ENCODE assay signal across 23 cellular contexts in genomic region chr11:102587722-102588121, GRCh38. TPM values are rescaled to one million over a fixed set of nuclear protein-coding genes. Genes with fewer than 3 reads are reported as not detected.
DNase-seq lines count a peak whose midpoint lies in the region; ATAC-seq, FAIRE-seq and TF ChIP-seq lines count a peak whose summit lies in the region.
"Had no signal": no experiment of that assay in that cellular context is flagged by ENCODE, and none has a peak within 500 bp of the region (broad histone marks: within the 10 kb centered on the region; RNA-seq: fewer than 3 reads in every experiment).

No MANE protein-coding gene starts in this region.

- H2AFZ ChIP-seq in K562 (ENCODE audit: low read depth, low read length), result no peak overlapping the region

- DNase-seq in K562 (ENCODE audit: extremely low read depth in 1 of 4, low spot score in 3 of 4) (no peak), heart left ventricle (no peak)
- DNase-seq: 8988T; ACHN; BE2C; C1 segment of cervical spinal cord; CD4-positive, alpha-beta memory T cell; CD4-positive, CD25-positive, alpha-beta regulatory T cell; CD8-positive, alpha-beta memory T cell; COR-L47; DMS 273 treated with DMSO at 0.1 percent for 48 hours; DMS79 treated with DMSO at 0.1 percent for 48 hours; GF-D8 had no signal

- H3K9ac ChIP-seq in K562 (ENCODE audit: insufficient read depth in 1 of 2, low read depth in 2 of 2, low read length in 2 of 2), result no peak overlapping the region
- H3K9ac ChIP-seq: BLaER1 had no signal

- 0% methylated on average over 1 of the region's 1 CpG for WGBS in K562 (ENCODE audit: insufficient coverage, low coverage, missing lambda C conversion rate)
- 83 to 93% (median 88%) methylated on average over 1 of the region's 1 CpG for WGBS in heart left ventricle, 4 donors

- no peak for TF ChIP-seq CTCF in K562 (IDR thresholded peaks at IDR 0.05 in 2 of 3, conservative IDR thresholded peaks at IDR 0.05 in 1 of 3; ENCODE audit: insufficient read depth in 2 of 3, low read depth in 1 of 3, low read length in 3 of 3)
- TF ChIP-seq CTCF in heart left ventricle (IDR thresholded peaks at IDR 0.05), result no peak

- no peaks in the 10 kb centered on the region for H3K36me3 ChIP-seq in K562 (ENCODE audit: control insufficient read depth, insufficient read depth, low read length)
- no peaks in the 10 kb centered on the region for H3K36me3 ChIP-seq in heart left ventricle
- H3K36me3 ChIP-seq: BE2C, BLaER1 had no signal

- in situ Hi-C loops in K562 (cut with MboI), result no loop called here

- H3K4me2 ChIP-seq in K562 (ENCODE audit: insufficient read depth, low read length), result no peak overlapping the region
- H3K4me2 ChIP-seq: BLaER1 had no signal

- intact Hi-C loops in K562 (cut with micrococcal nuclease), result no loop called here
- intact Hi-C loops in heart left ventricle (cut with DNase I), result no loop called here

- no peak overlapping the region for H3K27ac ChIP-seq in K562 (ENCODE audit: extremely low read depth, low read depth, low read length)
- no peak overlapping the region for H3K27ac ChIP-seq in heart left ventricle
- H3K27ac ChIP-seq: BLaER1 had no signal

- no peaks in the 10 kb centered on the region for H4K20me1 ChIP-seq in K562 (replicated peaks; ENCODE audit: control insufficient read depth, insufficient read depth, low read length)
- H4K20me1 ChIP-seq: BLaER1 had no signal

- no peak for FAIRE-seq in K562 (lab: Jason Lieb, UNC)
- FAIRE-seq in islet of Langerhans (lab: Jason Lieb, UNC), result peak; percentile 21
- FAIRE-seq: A204.1, G401.6, GM12891 had no signal

- TF ChIP-seq EP300 in K562 (IDR thresholded peaks at IDR 0.05; ENCODE audit: low read length), result no peak

- H3K9me1 ChIP-seq in K562 (ENCODE audit: control insufficient read depth, insufficient read depth, low read length), result no peaks in the 10 kb centered on the region

- BruUV-seq in K562 (replicated peaks; lab: Mats Ljungman, UMichigan), result no TSS peak

- POLR2A ChIA-PET in K562 (lab: Yijun Ruan, JAX), result no interaction called here

- no peaks in the 10 kb centered on the region for H3K79me2 ChIP-seq in K562 (ENCODE audit: control insufficient read depth, insufficient read depth, low read length)

- no peak overlapping the region for H3K4me3 ChIP-seq in K562
- H3K4me3 ChIP-seq in heart left ventricle, result no peak overlapping the region
- H3K4me3 ChIP-seq: BLaER1 had no signal

- no peak for TF ChIP-seq POLR2A in K562 (conservative IDR thresholded peaks at IDR 0.05)
- no peak for TF ChIP-seq POLR2A in heart left ventricle (IDR thresholded peaks at IDR 0.05)

- TF ChIP-seq RAD21 in K562 (CRISPR knock-in tag; conservative IDR thresholded peaks at IDR 0.05 in 1 of 2, IDR thresholded peaks at IDR 0.05 in 1 of 2), result no peak

- ATAC-seq in K562 (no peak), GM19397 (IDR thresholded peaks at IDR 0.05; ENCODE audit: unreplicated experiment) (no peak), heart left ventricle (no peak), GM21447 (IDR thresholded peaks at IDR 0.05; ENCODE audit: unreplicated experiment) (no peak)

- no peaks in the 10 kb centered on the region for H3K27me3 ChIP-seq in K562 (ENCODE audit: control insufficient read depth in 2 of 2, insufficient read depth in 2 of 2, low read length in 2 of 2)
- no peaks in the 10 kb centered on the region for H3K27me3 ChIP-seq in heart left ventricle
- H3K27me3 ChIP-seq: BLaER1 had no signal

- H3K4me1 ChIP-seq in K562 (replicated peaks in 1 of 2; ENCODE audit: control insufficient read depth in 2 of 2, insufficient read depth in 2 of 2, low read length in 2 of 2) (no peaks in the 10 kb centered on the region), heart left ventricle (peaks cover 0 to 9% (median 0%) of the 10 kb centered on the region in 12 donors)
- H3K4me1 ChIP-seq: BE2C had no signal

- CTCF ChIA-PET in K562 (lab: Yijun Ruan, JAX; ENCODE audit: low intra/inter-chr PET ratio), result no interaction called here

- H3K9me3 ChIP-seq in K562 (replicated peaks; ENCODE audit: control insufficient read depth, insufficient read depth, low read depth, low read length) (no peaks in the 10 kb centered on the region), heart left ventricle (peaks cover 0 to 29% (median 0%) of the 10 kb centered on the region in 12 donors)
- H3K9me3 ChIP-seq: BE2C had no signal

TF ChIP-seq in K562, 482 proteins besides CTCF, POLR2A, EP300 and RAD21:
- TF ChIP-seq SAFB2 (IDR thresholded peaks at IDR 0.05; ENCODE audit: borderline replicate concordance, low read depth, low read length, severe bottlenecking) (no peak), REST (CRISPR knock-in tag; IDR thresholded peaks at IDR 0.05; ENCODE audit: low read depth) (no peak), ZNF354B (CRISPR knock-in tag; IDR thresholded peaks at IDR 0.05) (peak; percentile 51; the same call in 1 of the 2 replicates), ZNF507 (tag; conservative IDR thresholded peaks at IDR 0.05) (peak; percentile 95)

RNA-seq across cellular contexts. Expression of gene MMP20, which starts 37.4 kb away (rescaled TPM):
- not detected in 2 replicates for total RNA-seq in K562 (2011; cell fraction: chromatin; rRNA removed; ENCODE audit: low replicate concordance)
- total RNA-seq in K562 (2011; cell fraction: nucleolus; rRNA removed), result not detected in 2 replicates
- total RNA-seq in K562 (2011; cell fraction: nucleoplasm; rRNA removed), result not detected in 2 replicates
- total RNA-seq in K562 (2014; rRNA removed), result not detected in 2 replicates
- total RNA-seq in K562 (2014; rRNA removed; fragmentation: Illumina TruSeq; extraction: Trizol), result not detected in 2 replicates
- total RNA-seq in K562 (2015; rRNA removed; fragmentation: Illumina TruSeq; extraction: Trizol), result not detected in 2 replicates
- not detected in 2 replicates for total RNA-seq in K562 (2021)
- not detected in 2 replicates for polyA plus RNA-seq in K562 (2011; rRNA removed)
- not detected in 2 replicates for polyA plus RNA-seq in K562 (2011; cell fraction: cytosol; rRNA removed)
- not detected in 2 replicates for polyA plus RNA-seq in K562 (2011; cell fraction: nucleus; rRNA removed)
- not detected in 2 replicates for polyA plus RNA-seq in K562 (2012)
- not detected in 2 replicates for polyA plus RNA-seq in K562 (2014; fragmentation: Illumina TruSeq; extraction: Trizol)
- polyA plus RNA-seq in K562 (2014; fragmentation: Nextera tagmentation; extraction: Ambion mirVana), result not detected
- polyA plus RNA-seq in K562 (2014; rRNA removed), result not detected in 2 replicates
- polyA minus RNA-seq in K562 (2011; rRNA and poly(A)+ RNA removed), result not detected in 2 replicates
- polyA minus RNA-seq in K562 (2011; cell fraction: cytosol; rRNA and poly(A)+ RNA removed), result not detected in 2 replicates
- not detected in 2 replicates for polyA minus RNA-seq in K562 (2011; cell fraction: nucleus; rRNA and poly(A)+ RNA removed)
- not detected for total RNA-seq in heart left ventricle
- polyA plus RNA-seq in heart left ventricle, result not detected
- total RNA-seq: A673; CD4-positive, alpha-beta memory T cell; CD4-positive, CD25-positive, alpha-beta regulatory T cell; CD8-positive, alpha-beta memory T cell had no signal
- polyA plus RNA-seq: AG04450; CD14-positive monocyte; CD4-positive, alpha-beta memory T cell; CD4-positive, CD25-positive, alpha-beta regulatory T cell; CD8-positive, alpha-beta memory T cell had no signal

RNA-seq across cellular contexts. Expression of gene MMP7, which starts 57.2 kb away (rescaled TPM):
- total RNA-seq in K562 (2011; cell fraction: chromatin; rRNA removed; ENCODE audit: low replicate concordance), result not detected in 2 replicates
- total RNA-seq in K562 (2011; cell fraction: nucleolus; rRNA removed), result not detected in 2 replicates
- not detected in 2 replicates for total RNA-seq in K562 (2011; cell fraction: nucleoplasm; rRNA removed)
- not detected in 2 replicates for total RNA-seq in K562 (2014; rRNA removed)
- not detected in 2 replicates for total RNA-seq in K562 (2014; rRNA removed; fragmentation: Illumina TruSeq; extraction: Trizol)
- not detected in 2 replicates for total RNA-seq in K562 (2015; rRNA removed; fragmentation: Illumina TruSeq; extraction: Trizol)
- total RNA-seq in K562 (2021), result 0.13 and 0.31 TPM in 2 replicates
- polyA plus RNA-seq in K562 (2011; rRNA removed), result not detected in 2 replicates
- not detected in 2 replicates for polyA plus RNA-seq in K562 (2011; cell fraction: cytosol; rRNA removed)
- polyA plus RNA-seq in K562 (2011; cell fraction: nucleus; rRNA removed), result not detected in 2 replicates
- polyA plus RNA-seq in K562 (2012), result not detected in 2 replicates
- not detected in 2 replicates for polyA plus RNA-seq in K562 (2014; fragmentation: Illumina TruSeq; extraction: Trizol)
- not detected for polyA plus RNA-seq in K562 (2014; fragmentation: Nextera tagmentation; extraction: Ambion mirVana)
- not detected in 2 replicates for polyA plus RNA-seq in K562 (2014; rRNA removed)
- not detected in 2 replicates for polyA minus RNA-seq in K562 (2011; rRNA and poly(A)+ RNA removed)
- polyA minus RNA-seq in K562 (2011; cell fraction: cytosol; rRNA and poly(A)+ RNA removed), result not detected in 2 replicates
- not detected in 2 replicates for polyA minus RNA-seq in K562 (2011; cell fraction: nucleus; rRNA and poly(A)+ RNA removed)
- total RNA-seq in heart left ventricle, result 1 to 10 TPM in 1 of 9 donors, not detected in 8; 1.5 TPM
- not detected for polyA plus RNA-seq in heart left ventricle
- total RNA-seq: CD4-positive, alpha-beta memory T cell; CD4-positive, CD25-positive, alpha-beta regulatory T cell; CD8-positive, alpha-beta memory T cell had no signal
- polyA plus RNA-seq: AG04450; CD14-positive monocyte; CD4-positive, alpha-beta memory T cell; CD8-positive, alpha-beta memory T cell had no signal
